ENCODE assay signal across 9 cellular contexts in the genomic region with DNA sequence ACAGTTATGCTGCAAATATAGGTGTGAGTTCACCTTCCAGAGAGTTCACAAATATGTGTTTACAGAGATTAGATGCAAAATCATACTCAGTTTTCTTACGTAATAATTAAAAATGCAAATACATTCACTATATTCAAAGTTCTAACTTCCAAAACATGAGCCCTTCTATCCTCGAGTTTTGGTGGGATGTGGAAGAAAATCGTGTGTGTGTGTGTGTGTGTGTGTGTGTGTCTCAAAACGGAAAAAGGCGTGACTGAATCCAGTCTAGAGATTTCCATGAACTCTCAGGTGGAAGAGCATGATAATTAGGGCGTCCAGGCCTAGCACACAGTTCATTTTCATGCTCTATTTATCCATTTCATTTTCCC. TPM values are rescaled to one million over a fixed set of nuclear protein-coding genes. Genes with fewer than 3 reads are reported as not detected.
DNase-seq lines count a peak whose midpoint lies in the region; TF ChIP-seq lines count a peak whose summit lies in the region.
"Had no signal": no experiment of that assay in that cellular context is flagged by ENCODE, and none has a peak within 500 bp of the region (broad histone marks: within the 10 kb centered on the region; RNA-seq: fewer than 3 reads in every experiment).

No MANE protein-coding gene starts in this region.

- no peaks in the 10 kb centered on the region for H3K9me3 ChIP-seq in endodermal cell (ENCODE audit: control insufficient read depth, low read length)

- TF ChIP-seq CTCF in GM12875 (IDR thresholded peaks at IDR 0.05; ENCODE audit: borderline replicate concordance, insufficient read depth, low read depth, low read length) (no peak), endodermal cell (conservative IDR thresholded peaks at IDR 0.05) (no peak), nephron progenitor cell (IDR thresholded peaks at IDR 0.05) (no peak)

- H3K9ac ChIP-seq in endodermal cell (ENCODE audit: extremely low read depth, low read length, poor library complexity, severe bottlenecking), result peak overlapping the region; percentile 89

- peaks cover 21% of the 10 kb centered on the region for H3K4me1 Mint-ChIP-seq in endodermal cell
- peaks cover 26% of the 10 kb centered on the region for H3K4me1 Mint-ChIP-seq in nephron progenitor cell

- H3K27me3 Mint-ChIP-seq in endodermal cell (ENCODE audit: insufficient read depth) (peaks cover 7% of the 10 kb centered on the region), nephron progenitor cell (ENCODE audit: low read depth, poor library complexity) (peaks cover 5% of the 10 kb centered on the region)

- H3K36me3 ChIP-seq in endodermal cell (ENCODE audit: control insufficient read depth, insufficient read depth, low read length), result no peaks in the 10 kb centered on the region

- 0 to 10% methylated on average over 1 to 5 of the region's 6 CpGs for WGBS in endodermal cell (ENCODE audit: insufficient coverage in 1 of 2, insufficient read length in 1 of 2), 2 experiments

- DNase-seq in NCI-H526 treated with DMSO at 0.1 percent for 48 hours (lab: John Stamatoyannopoulos, UW) (peak; percentile 7), endodermal cell (no peak), nephron progenitor cell (no peak), SW480 (ENCODE audit: low spot score) (no peak), NCI-H345 treated with DMSO at 0.1 percent for 48 hours (lab: John Stamatoyannopoulos, UW; ENCODE audit: unreplicated experiment) (no peak), DMS79 (lab: John Stamatoyannopoulos, UW) (no peak)
- no peak for DNase-seq in stimulated activated CD4-positive, alpha-beta T cell treated with anti-CD3 and anti-CD28 coated beads, Interleukin-1b, Interleukin-23, amount 100 ng/mL, for 48 hours

- H3K4me3 ChIP-seq in GM12875 (ENCODE audit: low read depth, low read length) (peak overlapping the region; percentile 3), endodermal cell (ENCODE audit: low read length) (peak overlapping the region; percentile 90)

- no peak overlapping the region for H3K27ac ChIP-seq in endodermal cell (ENCODE audit: low read depth, low read length)

- peak overlapping the region; percentile 71 for H3K27ac Mint-ChIP-seq in endodermal cell
- H3K27ac Mint-ChIP-seq in nephron progenitor cell, result peak overlapping the region; percentile 91
- H3K27ac Mint-ChIP-seq: IgD-negative memory B cell had no signal

- peaks cover 5% of the 10 kb centered on the region for H3K27me3 ChIP-seq in endodermal cell (ENCODE audit: control insufficient read depth, insufficient read depth, low read length, poor library complexity, severe bottlenecking)

- H3K4me3 Mint-ChIP-seq in endodermal cell (peak overlapping the region; percentile 96), nephron progenitor cell (peak overlapping the region; percentile 97)

- H3K9me3 Mint-ChIP-seq in endodermal cell (no peaks in the 10 kb centered on the region), nephron progenitor cell (no peaks in the 10 kb centered on the region)
- H3K9me3 Mint-ChIP-seq: IgD-negative memory B cell had no signal

- peaks cover 5% of the 10 kb centered on the region for H3K4me1 ChIP-seq in endodermal cell (ENCODE audit: control insufficient read depth, insufficient read depth, low read length)

- H3K36me3 Mint-ChIP-seq in endodermal cell (ENCODE audit: low read depth), result no peaks in the 10 kb centered on the region
- H3K36me3 Mint-ChIP-seq in nephron progenitor cell (ENCODE audit: low read depth), result no peaks in the 10 kb centered on the region
- H3K36me3 Mint-ChIP-seq: IgD-negative memory B cell had no signal

RNA-seq across cellular contexts. Expression of a gene that starts 1.2 kb away (rescaled TPM):
- 100 to 1,000 TPM; 112 to 144 TPM for total RNA-seq in endodermal cell
- polyA plus RNA-seq in endodermal cell (2013, experiment 1 of 2), result 47.2 TPM
- 46.0 TPM for polyA plus RNA-seq in endodermal cell (2013, experiment 2 of 2)
- polyA plus RNA-seq: IgD-negative memory B cell had no signal

RNA-seq across cellular contexts. Expression of a gene that starts 51.6 kb away (rescaled TPM):
- not detected for total RNA-seq in endodermal cell
- polyA plus RNA-seq in endodermal cell (2013, experiment 1 of 2), result not detected
- polyA plus RNA-seq in endodermal cell (2013, experiment 2 of 2), result not detected
